In the genomic region with DNA sequence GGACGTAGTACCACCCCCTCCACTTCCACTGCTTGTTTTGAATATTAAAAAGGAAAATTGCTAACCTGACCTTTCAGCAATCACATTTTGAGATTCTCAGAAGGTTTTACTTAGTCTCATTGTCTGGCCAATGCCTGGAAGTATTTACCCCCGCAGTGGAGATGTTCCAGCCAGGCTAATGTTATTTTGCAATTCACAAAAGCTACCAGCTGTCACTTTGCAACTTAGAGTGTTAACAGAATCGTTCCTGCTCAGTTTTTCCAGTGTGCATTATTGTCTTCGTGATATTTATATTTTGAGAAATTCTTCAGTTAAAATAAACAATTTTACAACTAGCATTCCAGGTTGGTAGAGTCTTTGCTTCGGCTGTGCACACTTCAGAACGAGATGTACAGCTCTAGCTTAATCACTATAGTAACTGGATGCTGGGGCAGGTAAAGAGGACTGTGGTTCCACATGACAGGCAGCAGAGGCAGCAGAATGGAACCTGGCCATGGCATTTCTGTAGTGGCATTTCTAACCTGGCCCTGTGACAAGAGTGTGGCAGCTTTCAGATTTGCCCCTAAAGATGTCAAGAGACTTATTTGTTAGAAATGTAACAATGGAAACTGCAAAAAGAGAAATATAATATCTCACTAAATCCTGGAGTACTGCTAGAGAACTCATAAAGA, we compare ENCODE assay signal across 21 cellular contexts.
DNase-seq lines count a peak whose midpoint lies in the region; ATAC-seq and TF ChIP-seq lines count a peak whose summit lies in the region.
"Had no signal": no experiment of that assay in that cellular context is flagged by ENCODE, and none has a peak within 500 bp of the region (broad histone marks: within the 10 kb centered on the region; RNA-seq: fewer than 3 reads in every experiment).

No MANE protein-coding gene starts in this region.

- H3K9me3 ChIP-seq in HUES64 (ENCODE audit: insufficient read depth, low read depth, low read length) (peaks cover 12% of the 10 kb centered on the region), left ventricle myocardium inferior (replicated peaks) (peaks cover 4% of the 10 kb centered on the region), sigmoid colon (no peaks in the 10 kb centered on the region)
- H3K9me3 ChIP-seq: body of pancreas had no signal

- no peak for TF ChIP-seq POLR2A in sigmoid colon (IDR thresholded peaks at IDR 0.05)

- H3K27me3 ChIP-seq in HUES64 (ENCODE audit: insufficient read depth, low read length) = no peaks in the 10 kb centered on the region
- H3K27me3 ChIP-seq in left ventricle myocardium inferior (ENCODE audit: low read depth) = no peaks in the 10 kb centered on the region
- H3K27me3 ChIP-seq in sigmoid colon = no peaks in the 10 kb centered on the region
- H3K27me3 ChIP-seq: body of pancreas had no signal

- ATAC-seq in HG03469 (IDR thresholded peaks at IDR 0.05; ENCODE audit: unreplicated experiment) (no peak), HG02763 (IDR thresholded peaks at IDR 0.05; ENCODE audit: unreplicated experiment) (no peak)
- ATAC-seq: body of pancreas; effector memory CD8-positive, alpha-beta T cell; esophagus mucosa; GM23338 had no signal

- peak; percentile 57 for DNase-seq in cerebellar cortex (ENCODE audit: low spot score)
- peak; percentile 26 for DNase-seq in left ventricle myocardium inferior
- no peak for DNase-seq in sigmoid colon
- DNase-seq in EL = no peak
- DNase-seq: activated CD8-positive, alpha-beta memory T cell treated with anti-CD3 and anti-CD28 coated beads for 24 hours; activated naive CD4-positive, alpha-beta T cell; activated T-cell treated with anti-CD3 and anti-CD28 coated beads, Interleukin-2, amount 50 U/mL, for 24 hours; body of pancreas; effector memory CD8-positive, alpha-beta T cell; KG1; kidney; mesenchymal stem cell; MM.1S; NCI-H1436; occipital lobe; trophoblast cell had no signal

- peak in 1 of 4 donors; percentile 5 for TF ChIP-seq EP300 in sigmoid colon (IDR thresholded peaks at IDR 0.05)

- WGBS in HUES64 = 89% methylated on average over 6 of the region's 6 CpGs
- 64 to 67% methylated on average over 6 of the region's 6 CpGs for WGBS in sigmoid colon, 2 donors

- H3K4me3 ChIP-seq in HUES64 (ENCODE audit: low read length) = no peak overlapping the region
- no peak overlapping the region for H3K4me3 ChIP-seq in left ventricle myocardium inferior
- H3K4me3 ChIP-seq in sigmoid colon = no peak overlapping the region
- H3K4me3 ChIP-seq: body of pancreas, GM23338 had no signal

- H3K27ac ChIP-seq in HUES64 (ENCODE audit: low read depth, low read length) (no peak overlapping the region), left ventricle myocardium inferior (replicated peaks) (peak overlapping the region; percentile 57), sigmoid colon (peak overlapping the region in 3 of 4 donors; percentile 17 to 37 (median 35))
- H3K27ac ChIP-seq: body of pancreas had no signal

- peak overlapping the region; percentile 14; the same call in 1 of the 2 replicates for H3K9ac ChIP-seq in HUES64 (ENCODE audit: low read depth, low read length)

- intact Hi-C loops in left ventricle myocardium inferior (cut with micrococcal nuclease) = no loop called here
- intact Hi-C loops in sigmoid colon (cut with DNase I) = loop anchor here (10.0 kb wide), 1 partner anchor 670 kb away; no protein-coding TSS in a partner anchor

- peaks cover 8% of the 10 kb centered on the region; the same call in 1 of the 2 replicates for H3K4me1 ChIP-seq in HUES64 (ENCODE audit: insufficient read depth, low read length)
- peaks cover 26% of the 10 kb centered on the region for H3K4me1 ChIP-seq in left ventricle myocardium inferior
- H3K4me1 ChIP-seq in sigmoid colon = peaks cover 0 to 26% (median 14%) of the 10 kb centered on the region in 4 donors
- H3K4me1 ChIP-seq: body of pancreas had no signal

- TF ChIP-seq CTCF in left ventricle myocardium inferior (IDR thresholded peaks at IDR 0.05; ENCODE audit: borderline replicate concordance) (peak; percentile 27), sigmoid colon (IDR thresholded peaks at IDR 0.05) (no peak)

- H3K36me3 ChIP-seq in HUES64 (ENCODE audit: insufficient read depth, low read length) (peaks cover 2% of the 10 kb centered on the region; the same call in 1 of the 2 replicates), left ventricle myocardium inferior (no peaks in the 10 kb centered on the region), sigmoid colon (no peaks in the 10 kb centered on the region)

Comparison
In these comparisons a context has a peak if more than half of its experiments do, and no peak if none do; other contexts are left out.
1. DNase-seq: peak in cerebellar cortex (single experiment) and left ventricle myocardium inferior (single experiment); none in sigmoid colon (single experiment) and EL (single experiment).